Comparison of ENCODE assay signal across 11 cellular contexts in genomic region chr22:36433318-36434231, GRCh38. TPM values are rescaled to one million over a fixed set of nuclear protein-coding genes. Genes with fewer than 3 reads are reported as not detected.
A peak's percentile ranks its signal among the peaks of the same experiment; 100 is the strongest.
DNase-seq lines count a peak whose midpoint lies in the region; ATAC-seq and TF ChIP-seq lines count a peak whose summit lies in the region.
"Had no signal": no experiment of that assay in that cellular context is flagged by ENCODE, and none has a peak within 500 bp of the region (broad histone marks: within the 10 kb centered on the region; RNA-seq: fewer than 3 reads in every experiment).

No MANE protein-coding gene starts in this region.

- no TSS peak for BruUV-seq in PC-9 (replicated peaks; lab: Mats Ljungman, UMichigan)

- no peaks in the 10 kb centered on the region for H3K79me2 ChIP-seq in PC-9 (ENCODE audit: low read depth)

- H3F3A ChIP-seq in PC-9 (ENCODE audit: insufficient read depth, low read depth), result peaks cover 25% of the 10 kb centered on the region; the same call in 1 of the 2 replicates

- H3K9me2 ChIP-seq in PC-9 (ENCODE audit: insufficient read depth), result no peaks in the 10 kb centered on the region

- no peaks in the 10 kb centered on the region for H3K9me3 Mint-ChIP-seq in activated naive CD8-positive, alpha-beta T cell (ENCODE audit: low read depth)
- H3K9me3 Mint-ChIP-seq in activated naive CD8-positive, alpha-beta T cell treated with anti-CD3 and anti-CD28 coated beads for 36 hours, result no peaks in the 10 kb centered on the region
- H3K9me3 Mint-ChIP-seq: T-helper 1 cell treated with Interleukin-12 subunit alpha and Interleukin-12 subunit beta and Interleukin-4 antibody, amounts not matched to agents 30 μg/mL and 1 μg/mL, for 36 hours had no signal

- H3K4me1 Mint-ChIP-seq in activated naive CD8-positive, alpha-beta T cell (ENCODE audit: low read depth), result peaks cover 35% of the 10 kb centered on the region
- peaks cover 32% of the 10 kb centered on the region for H3K4me1 Mint-ChIP-seq in activated naive CD8-positive, alpha-beta T cell treated with anti-CD3 and anti-CD28 coated beads for 36 hours

- H3K4me1 ChIP-seq in PC-9 (replicated peaks; ENCODE audit: insufficient read depth) (peaks cover 50% of the 10 kb centered on the region), lower lobe of right lung (peaks cover 32% of the 10 kb centered on the region), upper lobe of right lung (peaks cover 36% of the 10 kb centered on the region)

- H3K4me3 Mint-ChIP-seq in activated naive CD8-positive, alpha-beta T cell, result no peak overlapping the region
- no peak overlapping the region for H3K4me3 Mint-ChIP-seq in activated naive CD8-positive, alpha-beta T cell treated with anti-CD3 and anti-CD28 coated beads for 36 hours
- H3K4me3 Mint-ChIP-seq: T-helper 1 cell treated with Interleukin-12 subunit alpha and Interleukin-12 subunit beta and Interleukin-4 antibody, amounts not matched to agents 30 μg/mL and 1 μg/mL, for 36 hours had no signal

- no peaks in the 10 kb centered on the region for H4K20me1 ChIP-seq in PC-9 (ENCODE audit: insufficient read depth)

- intact Hi-C loops in PC-9 (cut with micrococcal nuclease; ENCODE audit: unreplicated experiment) (no loop called here), lower lobe of right lung (cut with DNase I) (no loop called here), upper lobe of right lung (cut with DNase I) (no loop called here)

- H3K9me3 ChIP-seq in PC-9 (ENCODE audit: insufficient read depth, low read depth), result no peaks in the 10 kb centered on the region
- no peaks in the 10 kb centered on the region for H3K9me3 ChIP-seq in lower lobe of right lung
- H3K9me3 ChIP-seq in upper lobe of right lung, result no peaks in the 10 kb centered on the region
- H3K9me3 ChIP-seq: esophagus muscularis mucosa had no signal

- POLR2A ChIA-PET in PC-9 (lab: Charles Lee; ENCODE audit: unreplicated experiment), result interaction anchor here (0.5 kb wide), 1 partner anchor 36 kb away, joined by 4 read pairs; no protein-coding TSS in a partner anchor

- no peak overlapping the region for H3K4me3 ChIP-seq in PC-9
- H3K4me3 ChIP-seq in lower lobe of right lung, result no peak overlapping the region
- no peak overlapping the region for H3K4me3 ChIP-seq in upper lobe of right lung
- H3K4me3 ChIP-seq: esophagus muscularis mucosa had no signal

- H3K36me3 ChIP-seq in PC-9 (ENCODE audit: low read depth) (no peaks in the 10 kb centered on the region), lower lobe of right lung (no peaks in the 10 kb centered on the region), upper lobe of right lung (no peaks in the 10 kb centered on the region)
- H3K36me3 ChIP-seq: esophagus muscularis mucosa had no signal

- TF ChIP-seq CTCF in PC-9 (conservative IDR thresholded peaks at IDR 0.05), result no peak
- no peak for TF ChIP-seq CTCF in lower lobe of right lung (IDR thresholded peaks at IDR 0.05)
- no peak for TF ChIP-seq CTCF in upper lobe of right lung (IDR thresholded peaks at IDR 0.05)

- peak; percentile 45 to 51 for ATAC-seq in lower lobe of right lung
- ATAC-seq in upper lobe of right lung, result peak; percentile 52
- ATAC-seq in GM21737 (IDR thresholded peaks at IDR 0.05; ENCODE audit: unreplicated experiment), result no peak
- no peak for ATAC-seq in GM18870 (IDR thresholded peaks at IDR 0.05; ENCODE audit: unreplicated experiment)

- no peak overlapping the region for H3K27ac ChIP-seq in PC-9
- H3K27ac ChIP-seq in lower lobe of right lung, result peak overlapping the region; percentile 38
- H3K27ac ChIP-seq in upper lobe of right lung, result peak overlapping the region; percentile 36

- peak overlapping the region; percentile 86 for H3K27ac Mint-ChIP-seq in activated naive CD8-positive, alpha-beta T cell
- no peak overlapping the region for H3K27ac Mint-ChIP-seq in activated naive CD8-positive, alpha-beta T cell treated with anti-CD3 and anti-CD28 coated beads for 36 hours
- H3K27ac Mint-ChIP-seq: T-helper 1 cell treated with Interleukin-12 subunit alpha and Interleukin-12 subunit beta and Interleukin-4 antibody, amounts not matched to agents 30 μg/mL and 1 μg/mL, for 36 hours had no signal

- CTCF ChIA-PET in PC-9 (lab: Charles Lee), result no interaction called here

- H3K27me3 Mint-ChIP-seq in activated naive CD8-positive, alpha-beta T cell, result no peaks in the 10 kb centered on the region
- H3K27me3 Mint-ChIP-seq in activated naive CD8-positive, alpha-beta T cell treated with anti-CD3 and anti-CD28 coated beads for 36 hours, result no peaks in the 10 kb centered on the region

- no peak for DNase-seq in activated naive CD8-positive, alpha-beta T cell treated with anti-CD3 and anti-CD28 coated beads for 36 hours
- no peak for DNase-seq in PC-9
- peak; percentile 68 for DNase-seq in lower lobe of right lung
- peak; percentile 80 for DNase-seq in upper lobe of right lung
- no peak for DNase-seq in HuH-7 (ENCODE audit: low spot score)
- DNase-seq: activated effector memory CD4-positive, alpha-beta T cell treated with Interleukin-2 at 50 U/mL for 16 hours had no signal

- no peaks in the 10 kb centered on the region for H3K36me3 Mint-ChIP-seq in activated naive CD8-positive, alpha-beta T cell
- H3K36me3 Mint-ChIP-seq in activated naive CD8-positive, alpha-beta T cell treated with anti-CD3 and anti-CD28 coated beads for 36 hours, result no peaks in the 10 kb centered on the region

- H3K4me2 ChIP-seq in PC-9, result peak overlapping the region; percentile 24; the same call in 1 of the 2 replicates

- H3K27me3 ChIP-seq in PC-9 (ENCODE audit: insufficient read depth, low read depth), result no peaks in the 10 kb centered on the region
- no peaks in the 10 kb centered on the region for H3K27me3 ChIP-seq in lower lobe of right lung (ENCODE audit: low read depth)
- no peaks in the 10 kb centered on the region for H3K27me3 ChIP-seq in upper lobe of right lung
- H3K27me3 ChIP-seq: esophagus muscularis mucosa had no signal

- no peak overlapping the region for H2AFZ ChIP-seq in PC-9

RNA-seq across cellular contexts. Expression of gene MYH9, which starts 45.8 kb away (rescaled TPM):
- 100 to 1,000 TPM; 551 to 554 TPM for total RNA-seq in activated naive CD8-positive, alpha-beta T cell treated with anti-CD3 and anti-CD28 coated beads for 36 hours
- total RNA-seq in PC-9 (2021), result 758 and 776 TPM in 2 replicates
- 659 TPM for total RNA-seq in lower lobe of right lung
- total RNA-seq in upper lobe of right lung, result 842 TPM

RNA-seq across cellular contexts. Expression of gene TXN2, which starts 47.9 kb away (rescaled TPM):
- 100 to 1,000 TPM; 112 to 113 TPM for total RNA-seq in activated naive CD8-positive, alpha-beta T cell treated with anti-CD3 and anti-CD28 coated beads for 36 hours
- total RNA-seq in PC-9 (2021) (89.0 and 95.1 TPM in 2 replicates), lower lobe of right lung (56.4 TPM), upper lobe of right lung (54.2 TPM)

Comparison
In these comparisons a context has a peak if more than half of its experiments do, and no peak if none do; other contexts are left out.
1. DNase-seq: peak in lower lobe of right lung (single experiment) and upper lobe of right lung (single experiment); none in activated naive CD8-positive, alpha-beta T cell treated with anti-CD3 and anti-CD28 coated beads for 36 hours (single experiment), PC-9 (0 of 2) and HuH-7 (single experiment).
2. ATAC-seq: peak in lower lobe of right lung (2 of 2) and upper lobe of right lung (single experiment); none in GM21737 (single experiment) and GM18870 (single experiment).